Comparison of ENCODE assay signal across 10 cellular contexts in the genomic region with DNA sequence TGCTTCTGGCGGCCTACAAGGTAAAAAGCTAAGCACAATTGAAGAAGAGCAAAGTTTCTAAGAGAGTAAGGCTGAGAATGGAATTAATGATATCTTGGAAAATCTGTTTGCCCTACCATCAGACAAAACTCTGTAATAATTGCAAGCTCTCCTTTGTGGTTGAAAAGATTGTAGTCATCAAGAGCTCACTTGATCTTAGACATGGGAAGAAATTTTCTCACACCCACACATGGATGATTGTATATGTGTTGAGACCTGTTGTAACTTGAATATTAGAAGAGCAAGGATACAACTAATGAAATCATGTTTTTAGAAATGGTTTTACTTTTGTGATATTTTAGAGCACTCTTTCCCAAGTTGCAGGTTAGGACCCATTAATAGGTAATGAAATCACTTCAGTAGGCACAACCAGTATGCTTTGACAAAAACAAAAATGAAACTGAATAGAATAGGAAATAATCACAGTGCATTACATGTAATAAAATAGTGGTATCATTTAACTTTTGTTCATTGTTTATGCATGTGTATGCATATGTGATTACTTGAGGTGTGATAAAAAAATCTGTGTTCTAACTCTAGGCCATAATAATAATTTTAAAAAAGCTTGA. TPM values are rescaled to one million over a fixed set of nuclear protein-coding genes. Genes with fewer than 3 reads are reported as not detected.
DNase-seq lines count a peak whose midpoint lies in the region; ATAC-seq and TF ChIP-seq lines count a peak whose summit lies in the region.
"Had no signal": no experiment of that assay in that cellular context is flagged by ENCODE, and none has a peak within 500 bp of the region (broad histone marks: within the 10 kb centered on the region; RNA-seq: fewer than 3 reads in every experiment).

No MANE protein-coding gene starts in this region.

- peaks cover 52% of the 10 kb centered on the region for H3K4me1 ChIP-seq in smooth muscle cell (ENCODE audit: low read depth)

- CTCF ChIA-PET in activated CD4-positive, alpha-beta T cell treated with anti-CD3 and anti-CD28 coated beads, Interleukin-2, amount 10 ng/mL, durations not matched to agents 7 days and 5 days (lab: Charles Lee): interaction anchor here (1.6 kb wide), 1 partner anchor 12 kb away, joined by 3 read pairs; no protein-coding TSS in a partner anchor

- peaks cover 3% of the 10 kb centered on the region for H4K20me1 ChIP-seq in smooth muscle cell (ENCODE audit: low read depth)

- H3K4me3 ChIP-seq in choroid plexus epithelial cell (ENCODE audit: low read depth, low read length): no peak overlapping the region
- H3K4me3 ChIP-seq in smooth muscle cell: no peak overlapping the region
- H3K4me3 ChIP-seq: K562 had no signal

- WGBS in smooth muscle cell (ENCODE audit: low lambda C conversion rate): 49% methylated on average over 1 of the region's 1 CpG

- peaks cover 5% of the 10 kb centered on the region for H3K27me3 Mint-ChIP-seq in activated CD4-positive, alpha-beta T cell treated with anti-CD3 and anti-CD28 coated beads, Interleukin-2, amount 10 ng/mL, durations not matched to agents 7 days and 5 days
- H3K27me3 Mint-ChIP-seq: effector memory CD8-positive, alpha-beta T cell had no signal

- no peaks in the 10 kb centered on the region for H3K9me3 Mint-ChIP-seq in activated CD4-positive, alpha-beta T cell treated with anti-CD3 and anti-CD28 coated beads, Interleukin-2, amount 10 ng/mL, durations not matched to agents 7 days and 5 days
- H3K9me3 Mint-ChIP-seq: effector memory CD8-positive, alpha-beta T cell; naive thymus-derived CD4-positive, alpha-beta T cell had no signal

- H3K27ac ChIP-seq in smooth muscle cell (ENCODE audit: low read depth): peak overlapping the region; percentile 96

- peak overlapping the region; percentile 58 for H3K9ac ChIP-seq in smooth muscle cell (ENCODE audit: low read depth)

- POLR2A ChIA-PET in activated CD4-positive, alpha-beta T cell treated with anti-CD3 and anti-CD28 coated beads, Interleukin-2, amount 10 ng/mL, durations not matched to agents 7 days and 5 days (lab: Charles Lee): no interaction called here

- H3K27me3 ChIP-seq in smooth muscle cell (ENCODE audit: low read depth): no peaks in the 10 kb centered on the region

- no peak for TF ChIP-seq CTCF in choroid plexus epithelial cell (conservative IDR thresholded peaks at IDR 0.05; ENCODE audit: low read depth, low read length)
- no peak for TF ChIP-seq CTCF in smooth muscle cell (IDR thresholded peaks at IDR 0.05; ENCODE audit: borderline replicate concordance, insufficient read depth, poor library complexity, severe bottlenecking)

- no peak overlapping the region for H2AFZ ChIP-seq in smooth muscle cell (ENCODE audit: low read depth)

- no peak overlapping the region for H3K27ac Mint-ChIP-seq in activated CD4-positive, alpha-beta T cell treated with anti-CD3 and anti-CD28 coated beads, Interleukin-2, amount 10 ng/mL, durations not matched to agents 7 days and 5 days
- H3K27ac Mint-ChIP-seq: naive thymus-derived CD4-positive, alpha-beta T cell had no signal

- H3K36me3 ChIP-seq in smooth muscle cell (ENCODE audit: low read depth): no peaks in the 10 kb centered on the region

- H3K4me2 ChIP-seq in smooth muscle cell: peak overlapping the region; percentile 77

- no peaks in the 10 kb centered on the region for H3K9me3 ChIP-seq in smooth muscle cell (replicated peaks; ENCODE audit: low read depth)

- H3F3A ChIP-seq in smooth muscle cell (ENCODE audit: low read depth): peaks cover 19% of the 10 kb centered on the region

- H3K36me3 Mint-ChIP-seq in activated CD4-positive, alpha-beta T cell treated with anti-CD3 and anti-CD28 coated beads, Interleukin-2, amount 10 ng/mL, durations not matched to agents 7 days and 5 days (ENCODE audit: low read depth): no peaks in the 10 kb centered on the region
- H3K36me3 Mint-ChIP-seq: naive thymus-derived CD4-positive, alpha-beta T cell had no signal

- ATAC-seq in GM19043 (IDR thresholded peaks at IDR 0.05; ENCODE audit: low read depth, unreplicated experiment): peak; percentile 39
- ATAC-seq in HG03097 (IDR thresholded peaks at IDR 0.05; ENCODE audit: low FRiP score, unreplicated experiment): peak; percentile 47
- ATAC-seq: effector memory CD8-positive, alpha-beta T cell; K562; naive thymus-derived CD4-positive, alpha-beta T cell had no signal

- H3K79me2 ChIP-seq in smooth muscle cell (ENCODE audit: low read depth): peaks cover 94% of the 10 kb centered on the region

- DNase-seq in choroid plexus epithelial cell (ENCODE audit: low read depth) (peak; percentile 83), smooth muscle cell (lab: John Stamatoyannopoulos, UW; ENCODE audit: unreplicated experiment) (no peak), AG08396 (ENCODE audit: low spot score) (no peak)
- no peak for DNase-seq in activated CD4-positive, CD25-positive, alpha-beta regulatory T cell treated with anti-CD3 and anti-CD28 coated beads, Interleukin-2, amount 50 U/mL, for 72 hours
- DNase-seq in activated CD4-positive, alpha-beta T cell treated with anti-CD3 and anti-CD28 coated beads, Interleukin-2, amount 10 ng/mL, durations not matched to agents 7 days and 5 days: no peak
- DNase-seq: effector memory CD8-positive, alpha-beta T cell; naive thymus-derived CD4-positive, alpha-beta T cell had no signal

- no peak overlapping the region for H3K4me3 Mint-ChIP-seq in activated CD4-positive, alpha-beta T cell treated with anti-CD3 and anti-CD28 coated beads, Interleukin-2, amount 10 ng/mL, durations not matched to agents 7 days and 5 days
- H3K4me3 Mint-ChIP-seq: effector memory CD8-positive, alpha-beta T cell; naive thymus-derived CD4-positive, alpha-beta T cell had no signal

- H3K4me1 Mint-ChIP-seq in activated CD4-positive, alpha-beta T cell treated with anti-CD3 and anti-CD28 coated beads, Interleukin-2, amount 10 ng/mL, durations not matched to agents 7 days and 5 days: peaks cover 12% of the 10 kb centered on the region

RNA-seq across cellular contexts. Expression of gene DCBLD1, which starts 14.0 kb away (rescaled TPM):
- 82.1 and 86.1 TPM in 2 replicates for total RNA-seq in smooth muscle cell
- polyA plus RNA-seq in smooth muscle cell: 44.6 and 77.5 TPM in 2 replicates
- 1 to 10 TPM; 3.7 to 5.1 TPM for total RNA-seq in activated CD4-positive, alpha-beta T cell treated with anti-CD3 and anti-CD28 coated beads, Interleukin-2, amount 10 ng/mL, durations not matched to agents 7 days and 5 days

Comparison
In these comparisons a context has a peak if more than half of its experiments do, and no peak if none do; other contexts are left out.
1. RNA of gene DCBLD1, which starts 14.0 kb away (total RNA-seq): 82.1 to 86.1 TPM in smooth muscle cell; 3.7 to 5.1 TPM in activated CD4-positive, alpha-beta T cell treated with anti-CD3 and anti-CD28 coated beads, Interleukin-2, amount 10 ng/mL, durations not matched to agents 7 days and 5 days; every median in the first group is over 10 times any median in the second.